ENCODE assay signal across 25 cellular contexts in genomic region chr4:113907559-113907958, GRCh38.
"Had no signal": no experiment of that assay in that cellular context is flagged by ENCODE, and none has a peak within 500 bp of the region (broad histone marks: within the 10 kb centered on the region; RNA-seq: fewer than 3 reads in every experiment).

No MANE protein-coding gene starts in this region.

- H3K4me3 Mint-ChIP-seq: dendritic cell treated with granulocyte-macrophage colony-stimulating factor and Interleukin-4, amounts not matched to agents 40 ng/mL and 50 ng/mL, for 4 days; effector memory CD8-positive, alpha-beta T cell; endodermal cell; mesothelial cell of epicardium; naive B cell; natural killer cell had no signal

- H3K4me1 ChIP-seq: esophagus squamous epithelium, gastrocnemius medialis, left lung, lower lobe of right lung had no signal

- H3K4me3 ChIP-seq: esophagus squamous epithelium, gastrocnemius medialis, heart right ventricle, left lung, lower lobe of right lung, mucosa of descending colon had no signal

- H3K4me1 Mint-ChIP-seq: mesothelial cell of epicardium had no signal

- H3K36me3 ChIP-seq: gastrocnemius medialis, left lung, lower lobe of right lung had no signal

- H3K27me3 Mint-ChIP-seq: effector memory CD8-positive, alpha-beta T cell had no signal

- H3K9me3 ChIP-seq: esophagus squamous epithelium, gastrocnemius medialis, left lung, lower lobe of right lung, mucosa of descending colon had no signal

- ATAC-seq: effector memory CD8-positive, alpha-beta T cell; esophagus mucosa; gastrocnemius medialis; heart right ventricle; left cardiac atrium; left lung; left ventricle myocardium superior; lower lobe of right lung; mucosa of descending colon; natural killer cell had no signal

- H3K27me3 ChIP-seq: esophagus squamous epithelium, gastrocnemius medialis, heart right ventricle, left lung had no signal

- DNase-seq: cortex of kidney; effector CD8-positive, alpha-beta T cell; effector memory CD8-positive, alpha-beta T cell; endodermal cell; erythroblast; esophagus squamous epithelium; foreskin fibroblast; foreskin melanocyte; gastrocnemius medialis; glutamatergic neuron; head of caudate nucleus; heart right ventricle; hippocampal formation; left cardiac atrium; left lung; left ventricle myocardium superior; lower lobe of right lung; mesenchymal stem cell; mucosa of descending colon; naive B cell; natural killer cell had no signal

- H3K9me3 Mint-ChIP-seq: effector memory CD8-positive, alpha-beta T cell; endodermal cell; mesothelial cell of epicardium; natural killer cell had no signal

- H3K36me3 Mint-ChIP-seq: mesothelial cell of epicardium, natural killer cell had no signal

- H3K27ac Mint-ChIP-seq: dendritic cell treated with granulocyte-macrophage colony-stimulating factor and Interleukin-4, amounts not matched to agents 40 ng/mL and 50 ng/mL, for 4 days; effector memory CD8-positive, alpha-beta T cell; endodermal cell; mesothelial cell of epicardium; naive B cell; natural killer cell had no signal

- H3K27ac ChIP-seq: epithelial cell of prostate, esophagus squamous epithelium, gastrocnemius medialis, heart right ventricle, left lung, lower lobe of right lung had no signal
